In genomic region chr17:33316733-33317132, GRCh38 we compare ENCODE assay signal across 1 cellular context.
TF ChIP-seq lines count a peak whose summit lies in the region.

No MANE protein-coding gene starts in this region.

TF ChIP-seq in SK-N-SH treated with all-trans-retinoic acid at 6 μM for 48 hours, 23 proteins besides CTCF, POLR2A, EP300 and RAD21 (continued from another document):
- no peak for TF ChIP-seq POU6F1 (CRISPR knock-in tag; IDR thresholded peaks at IDR 0.05; ENCODE audit: borderline replicate concordance, low read depth)
- TF ChIP-seq GLIS3 (CRISPR knock-in tag; IDR thresholded peaks at IDR 0.05), result no peak
- no peak for TF ChIP-seq ZNF8 (CRISPR knock-in tag; IDR thresholded peaks at IDR 0.05)
- TF ChIP-seq CREB5 (CRISPR knock-in tag; IDR thresholded peaks at IDR 0.05; ENCODE audit: low read depth), result no peak
- TF ChIP-seq OSR1 (CRISPR knock-in tag; IDR thresholded peaks at IDR 0.05), result no peak
- TF ChIP-seq ZFP3 (CRISPR knock-in tag; IDR thresholded peaks at IDR 0.05), result no peak
- TF ChIP-seq, protein P1, sequence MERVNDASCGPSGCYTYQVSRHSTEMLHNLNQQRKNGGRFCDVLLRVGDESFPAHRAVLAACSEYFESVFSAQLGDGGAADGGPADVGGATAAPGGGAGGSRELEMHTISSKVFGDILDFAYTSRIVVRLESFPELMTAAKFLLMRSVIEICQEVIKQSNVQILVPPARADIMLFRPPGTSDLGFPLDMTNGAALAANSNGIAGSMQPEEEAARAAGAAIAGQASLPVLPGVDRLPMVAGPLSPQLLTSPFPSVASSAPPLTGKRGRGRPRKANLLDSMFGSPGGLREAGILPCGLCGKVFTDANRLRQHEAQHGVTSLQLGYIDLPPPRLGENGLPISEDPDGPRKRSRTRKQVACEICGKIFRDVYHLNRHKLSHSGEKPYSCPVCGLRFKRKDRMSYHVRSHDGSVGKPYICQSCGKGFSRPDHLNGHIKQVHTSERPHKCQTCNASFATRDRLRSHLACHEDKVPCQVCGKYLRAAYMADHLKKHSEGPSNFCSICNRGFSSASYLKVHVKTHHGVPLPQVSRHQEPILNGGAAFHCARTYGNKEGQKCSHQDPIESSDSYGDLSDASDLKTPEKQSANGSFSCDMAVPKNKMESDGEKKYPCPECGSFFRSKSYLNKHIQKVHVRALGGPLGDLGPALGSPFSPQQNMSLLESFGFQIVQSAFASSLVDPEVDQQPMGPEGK (CRISPR knock-in tag; IDR thresholded peaks at IDR 0.05; ENCODE audit: borderline replicate concordance), result no peak
- TF ChIP-seq, protein P2, sequence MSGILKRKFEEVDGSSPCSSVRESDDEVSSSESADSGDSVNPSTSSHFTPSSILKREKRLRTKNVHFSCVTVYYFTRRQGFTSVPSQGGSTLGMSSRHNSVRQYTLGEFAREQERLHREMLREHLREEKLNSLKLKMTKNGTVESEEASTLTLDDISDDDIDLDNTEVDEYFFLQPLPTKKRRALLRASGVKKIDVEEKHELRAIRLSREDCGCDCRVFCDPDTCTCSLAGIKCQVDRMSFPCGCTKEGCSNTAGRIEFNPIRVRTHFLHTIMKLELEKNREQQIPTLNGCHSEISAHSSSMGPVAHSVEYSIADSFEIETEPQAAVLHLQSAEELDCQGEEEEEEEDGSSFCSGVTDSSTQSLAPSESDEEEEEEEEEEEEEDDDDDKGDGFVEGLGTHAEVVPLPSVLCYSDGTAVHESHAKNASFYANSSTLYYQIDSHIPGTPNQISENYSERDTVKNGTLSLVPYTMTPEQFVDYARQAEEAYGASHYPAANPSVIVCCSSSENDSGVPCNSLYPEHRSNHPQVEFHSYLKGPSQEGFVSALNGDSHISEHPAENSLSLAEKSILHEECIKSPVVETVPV (CRISPR knock-in tag; IDR thresholded peaks at IDR 0.05), result no peak
- TF ChIP-seq ESRRG (CRISPR knock-in tag; IDR thresholded peaks at IDR 0.05), result no peak
- TF ChIP-seq ZFP30 (CRISPR knock-in tag; IDR thresholded peaks at IDR 0.05), result no peak
- TF ChIP-seq PPARA (CRISPR knock-in tag; IDR thresholded peaks at IDR 0.05; ENCODE audit: borderline replicate concordance), result no peak
- TF ChIP-seq TOX (CRISPR knock-in tag; IDR thresholded peaks at IDR 0.05; ENCODE audit: borderline replicate concordance), result no peak
- TF ChIP-seq ZNF565 (CRISPR knock-in tag; conservative IDR thresholded peaks at IDR 0.05; ENCODE audit: low read depth), result no peak
- no peak for TF ChIP-seq SNAI2 (CRISPR knock-in tag; IDR thresholded peaks at IDR 0.05)
